8 cellular contexts compared by ENCODE assay signal in genomic region chr13:19959141-19959830, GRCh38. TPM values are rescaled to one million over a fixed set of nuclear protein-coding genes. Genes with fewer than 3 reads are reported as not detected.
DNase-seq lines count a peak whose midpoint lies in the region; ATAC-seq, FAIRE-seq and TF ChIP-seq lines count a peak whose summit lies in the region.

No MANE protein-coding gene starts in this region.

- 0 out of 3 replicates have a peak, but pooled peaks have one; percentile 9 for ATAC-seq in RWPE2 (ENCODE audit: low read depth)

- H3K4me1 Mint-ChIP-seq in activated naive CD4-positive, alpha-beta T cell treated with anti-CD3 and anti-CD28 coated beads, Interleukin-2, amount 10 ng/mL, durations not matched to agents 7 days and 5 days = peaks cover 34% of the 10 kb centered on the region
- peaks cover 25% of the 10 kb centered on the region for H3K4me1 Mint-ChIP-seq in osteocyte (ENCODE audit: unreplicated experiment)

- H3K4me1 ChIP-seq in RWPE2 (ENCODE audit: insufficient read depth, poor library complexity, severe bottlenecking) = peaks cover 19% of the 10 kb centered on the region
- H3K4me1 ChIP-seq in thymus (ENCODE audit: control insufficient read depth, insufficient read depth, low read length) = peaks cover 4% of the 10 kb centered on the region

- no peak for FAIRE-seq in RCC 7860 (lab: Jason Lieb, UNC)

- peaks cover 12% of the 10 kb centered on the region for H3K36me3 Mint-ChIP-seq in activated naive CD4-positive, alpha-beta T cell treated with anti-CD3 and anti-CD28 coated beads, Interleukin-2, amount 10 ng/mL, durations not matched to agents 7 days and 5 days
- peaks cover 11% of the 10 kb centered on the region for H3K36me3 Mint-ChIP-seq in osteocyte (ENCODE audit: unreplicated experiment)

- no peaks in the 10 kb centered on the region for H3K9me3 Mint-ChIP-seq in activated naive CD4-positive, alpha-beta T cell treated with anti-CD3 and anti-CD28 coated beads, Interleukin-2, amount 10 ng/mL, durations not matched to agents 7 days and 5 days
- H3K9me3 Mint-ChIP-seq in osteocyte (ENCODE audit: unreplicated experiment) = peaks cover 6% of the 10 kb centered on the region

- peak overlapping the region; percentile 93 for H3K4me3 ChIP-seq in RWPE2 (ENCODE audit: severe bottlenecking)
- H3K4me3 ChIP-seq in thymus (ENCODE audit: low read length) = peak overlapping the region; percentile 92

- no peaks in the 10 kb centered on the region for H3K9me3 ChIP-seq in RWPE2 (ENCODE audit: severe bottlenecking)
- H3K9me3 ChIP-seq in thymus (ENCODE audit: control insufficient read depth) = no peaks in the 10 kb centered on the region

- H3K27me3 Mint-ChIP-seq in activated naive CD4-positive, alpha-beta T cell treated with anti-CD3 and anti-CD28 coated beads, Interleukin-2, amount 10 ng/mL, durations not matched to agents 7 days and 5 days = peaks cover 4% of the 10 kb centered on the region
- H3K27me3 Mint-ChIP-seq in osteocyte (ENCODE audit: unreplicated experiment) = no peaks in the 10 kb centered on the region

- H3K27ac Mint-ChIP-seq in activated naive CD4-positive, alpha-beta T cell treated with anti-CD3 and anti-CD28 coated beads, Interleukin-2, amount 10 ng/mL, durations not matched to agents 7 days and 5 days = peak overlapping the region; percentile 99
- peak overlapping the region; percentile 96 for H3K27ac Mint-ChIP-seq in osteocyte (ENCODE audit: unreplicated experiment)

- H3K36me3 ChIP-seq in RWPE2 (ENCODE audit: low read depth) (peaks cover 36% of the 10 kb centered on the region), thymus (ENCODE audit: control insufficient read depth, insufficient read depth) (no peaks in the 10 kb centered on the region)

- peak; percentile 50 for DNase-seq in HK-2 (ENCODE audit: unreplicated experiment)
- peak; percentile 58 for DNase-seq in RWPE2 (ENCODE audit: low spot score)
- peak; percentile 79 for DNase-seq in activated naive CD4-positive, alpha-beta T cell treated with anti-CD3 and anti-CD28 coated beads, Interleukin-2, amount 10 ng/mL, durations not matched to agents 7 days and 5 days
- DNase-seq in head of caudate nucleus = peak in 41 of 42 donors; percentile 16 to 79 (median 60)
- peak; percentile 87 for DNase-seq in osteocyte (ENCODE audit: extremely low spot score, unreplicated experiment)
- DNase-seq in RCC 7860 (ENCODE audit: low spot score) = no peak

- H3K4me3 Mint-ChIP-seq in activated naive CD4-positive, alpha-beta T cell treated with anti-CD3 and anti-CD28 coated beads, Interleukin-2, amount 10 ng/mL, durations not matched to agents 7 days and 5 days = peak overlapping the region; percentile 99
- peak overlapping the region; percentile 94 for H3K4me3 Mint-ChIP-seq in osteocyte (ENCODE audit: unreplicated experiment)

- peak overlapping the region; percentile 83 for H3K27ac ChIP-seq in RWPE2 (ENCODE audit: poor library complexity, severe bottlenecking)
- peak overlapping the region; percentile 95 for H3K27ac ChIP-seq in thymus (ENCODE audit: low read depth)

- WGBS in thymus = under 1% methylated on average over 61 of the region's 61 CpGs

- CTCF ChIA-PET in activated naive CD4-positive, alpha-beta T cell treated with anti-CD3 and anti-CD28 coated beads, Interleukin-2, amount 10 ng/mL, durations not matched to agents 7 days and 5 days (lab: Charles Lee) = interaction anchor here (0.7 to 1.2 kb wide), 5 partner anchors 9 to 222 kb away, joined by 3 to 4 read pairs (median 3); no protein-coding TSS in a partner anchor

- intact Hi-C loops in head of caudate nucleus (cut with DNase I) = loop anchor here (2.0 to 10.0 kb wide), 2 partner anchors 96 to 324 kb away; partner anchors contain the start of genes MPHOSPH8 and ZMYM5

- TF ChIP-seq CTCF in GM12874 (IDR thresholded peaks at IDR 0.05; ENCODE audit: insufficient read depth, low read depth, low read length) (peak; percentile 6; the same call in 1 of the 2 replicates), RWPE2 (IDR thresholded peaks at IDR 0.05; ENCODE audit: poor library complexity, severe bottlenecking) (no peak), osteocyte (IDR thresholded peaks at IDR 0.05) (no peak)

- H3K27me3 ChIP-seq in RWPE2 (ENCODE audit: insufficient read depth, poor library complexity, severe bottlenecking) (no peaks in the 10 kb centered on the region), thymus (ENCODE audit: control insufficient read depth, insufficient read depth) (no peaks in the 10 kb centered on the region)

RNA-seq across cellular contexts. Expression of gene ZMYM2, which starts 0.8 kb away (rescaled TPM):
- total RNA-seq in osteocyte = 77.8 and 92.1 TPM in 2 replicates
- polyA plus RNA-seq in thymus = 63.9 TPM
